Comparison of ENCODE assay signal across 36 cellular contexts in the genomic region with DNA sequence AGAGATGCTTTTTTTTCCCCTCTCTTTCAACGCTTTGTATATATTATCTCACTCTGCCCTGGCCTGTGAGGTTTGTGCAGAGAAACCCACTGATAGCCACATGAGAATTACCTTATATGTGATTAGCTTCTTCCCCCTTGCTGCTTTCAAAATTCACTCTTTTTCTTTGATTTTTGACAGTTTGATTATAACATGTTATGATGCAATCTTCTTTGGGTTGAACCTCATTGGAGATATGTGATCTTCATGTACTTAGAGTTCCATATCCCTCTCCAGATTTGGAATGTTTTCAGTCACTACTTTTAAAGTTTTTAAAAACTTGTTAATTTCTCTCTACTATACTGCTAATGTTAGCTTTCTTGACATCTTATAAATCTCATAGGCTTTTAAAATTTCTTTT.
"Had no signal": no experiment of that assay in that cellular context is flagged by ENCODE, and none has a peak within 500 bp of the region (broad histone marks: within the 10 kb centered on the region; RNA-seq: fewer than 3 reads in every experiment).

No MANE protein-coding gene starts in this region.

- DNase-seq: MG63, MM.1S, MV-4-11, NCI-H1048, NCI-H1092, NCI-H1092 treated with DMSO at 0.1 percent for 48 hours, NCI-H1105, NCI-H1105 treated with DMSO at 0.1 percent for 48 hours, NCI-H1417, NCI-H1417 treated with DMSO at 0.1 percent for 48 hours, NCI-H1436, NCI-H1436 treated with DMSO at 0.1 percent for 48 hours, NCI-H146, NCI-H1694, NCI-H1694 treated with DMSO at 0.1 percent for 48 hours, NCI-H187, NCI-H187 treated with DMSO at 0.1 percent for 48 hours, NCI-H1930, NCI-H2029, NCI-H2029 treated with DMSO at 0.1 percent for 48 hours, NCI-H2081, NCI-H2081 treated with DMSO at 0.1 percent for 48 hours, NCI-H2107, NCI-H2171, NCI-H2171 treated with DMSO at 0.1 percent for 48 hours, NCI-H2227 treated with DMSO at 0.1 percent for 48 hours, NCI-H226, NCI-H345, NCI-H446, NCI-H446 treated with DMSO at 0.1 percent for 48 hours, NCI-H510A, NCI-H510A treated with DMSO at 0.1 percent for 48 hours, NCI-H524, NCI-H524 treated with DMSO at 0.1 percent for 48 hours, NCI-H526, NCI-H526 treated with DMSO at 0.1 percent for 48 hours had no signal

- H3K9me3 ChIP-seq: MG63 had no signal

- H3K27me3 ChIP-seq: MG63 had no signal

- H3K4me3 ChIP-seq: MG63 had no signal

- H3K36me3 ChIP-seq: MG63 had no signal
